In the genomic region with DNA sequence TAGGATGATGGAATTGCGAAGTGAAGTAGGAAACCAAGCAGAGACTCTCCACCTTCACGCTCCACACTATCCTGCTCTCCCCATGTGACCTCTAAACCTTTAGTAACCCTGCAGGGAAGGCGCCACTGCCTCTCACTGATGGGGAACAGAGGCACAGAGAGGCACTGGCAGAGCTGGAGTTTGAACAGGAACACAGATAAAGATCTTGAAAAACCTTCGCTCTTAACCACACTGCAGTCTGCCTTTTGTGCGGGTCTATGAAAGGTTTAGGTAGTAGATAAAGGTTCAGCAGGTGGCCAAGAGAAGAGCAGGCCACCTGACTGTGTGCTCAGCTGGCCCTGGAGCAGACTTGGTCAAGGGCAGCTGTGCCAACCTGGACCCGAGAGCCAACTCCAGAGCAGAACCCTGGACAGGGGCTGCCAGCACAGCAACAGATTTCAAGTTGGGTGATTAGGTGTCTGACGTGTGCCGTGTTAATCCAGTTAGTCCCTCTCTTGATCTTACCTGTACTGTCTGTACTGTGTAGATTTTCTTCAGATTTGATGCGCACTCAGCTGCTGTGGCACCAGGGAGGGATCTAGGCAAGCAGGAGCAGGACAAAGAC, we compare ENCODE assay signal across 2 cellular contexts.
A peak's percentile ranks its signal among the peaks of the same experiment; 100 is the strongest.
TF ChIP-seq lines count a peak whose summit lies in the region.

No MANE protein-coding gene starts in this region.

TF ChIP-seq in SK-N-SH, 30 proteins besides CTCF, POLR2A, EP300 and RAD21:
- TF ChIP-seq RFX5 (IDR thresholded peaks at IDR 0.05; ENCODE audit: low read length) (no peak), TAF1 (IDR thresholded peaks at IDR 0.05; ENCODE audit: borderline replicate concordance, low read depth, low read length) (no peak), MEF2A (IDR thresholded peaks at IDR 0.05; ENCODE audit: borderline replicate concordance, low read depth) (no peak), CHD2 (IDR thresholded peaks at IDR 0.05; ENCODE audit: low read length, partially characterized antibody) (no peak), POLR2AphosphoS5 (IDR thresholded peaks at IDR 0.05; ENCODE audit: low read depth, low read length) (no peak)
- TF ChIP-seq, protein P1, sequence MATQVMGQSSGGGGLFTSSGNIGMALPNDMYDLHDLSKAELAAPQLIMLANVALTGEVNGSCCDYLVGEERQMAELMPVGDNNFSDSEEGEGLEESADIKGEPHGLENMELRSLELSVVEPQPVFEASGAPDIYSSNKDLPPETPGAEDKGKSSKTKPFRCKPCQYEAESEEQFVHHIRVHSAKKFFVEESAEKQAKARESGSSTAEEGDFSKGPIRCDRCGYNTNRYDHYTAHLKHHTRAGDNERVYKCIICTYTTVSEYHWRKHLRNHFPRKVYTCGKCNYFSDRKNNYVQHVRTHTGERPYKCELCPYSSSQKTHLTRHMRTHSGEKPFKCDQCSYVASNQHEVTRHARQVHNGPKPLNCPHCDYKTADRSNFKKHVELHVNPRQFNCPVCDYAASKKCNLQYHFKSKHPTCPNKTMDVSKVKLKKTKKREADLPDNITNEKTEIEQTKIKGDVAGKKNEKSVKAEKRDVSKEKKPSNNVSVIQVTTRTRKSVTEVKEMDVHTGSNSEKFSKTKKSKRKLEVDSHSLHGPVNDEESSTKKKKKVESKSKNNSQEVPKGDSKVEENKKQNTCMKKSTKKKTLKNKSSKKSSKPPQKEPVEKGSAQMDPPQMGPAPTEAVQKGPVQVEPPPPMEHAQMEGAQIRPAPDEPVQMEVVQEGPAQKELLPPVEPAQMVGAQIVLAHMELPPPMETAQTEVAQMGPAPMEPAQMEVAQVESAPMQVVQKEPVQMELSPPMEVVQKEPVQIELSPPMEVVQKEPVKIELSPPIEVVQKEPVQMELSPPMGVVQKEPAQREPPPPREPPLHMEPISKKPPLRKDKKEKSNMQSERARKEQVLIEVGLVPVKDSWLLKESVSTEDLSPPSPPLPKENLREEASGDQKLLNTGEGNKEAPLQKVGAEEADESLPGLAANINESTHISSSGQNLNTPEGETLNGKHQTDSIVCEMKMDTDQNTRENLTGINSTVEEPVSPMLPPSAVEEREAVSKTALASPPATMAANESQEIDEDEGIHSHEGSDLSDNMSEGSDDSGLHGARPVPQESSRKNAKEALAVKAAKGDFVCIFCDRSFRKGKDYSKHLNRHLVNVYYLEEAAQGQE (IDR thresholded peaks at IDR 0.05; ENCODE audit: low read depth, low read length) = peak; percentile 85
- TF ChIP-seq, protein P2, sequence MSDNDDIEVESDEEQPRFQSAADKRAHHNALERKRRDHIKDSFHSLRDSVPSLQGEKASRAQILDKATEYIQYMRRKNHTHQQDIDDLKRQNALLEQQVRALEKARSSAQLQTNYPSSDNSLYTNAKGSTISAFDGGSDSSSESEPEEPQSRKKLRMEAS (IDR thresholded peaks at IDR 0.05; ENCODE audit: low read depth) = no peak

TF ChIP-seq in SK-N-SH treated with all-trans-retinoic acid at 6 μM for 48 hours, 23 proteins besides CTCF, POLR2A, EP300 and RAD21:
- no peak for TF ChIP-seq ZC3H10 (CRISPR knock-in tag; IDR thresholded peaks at IDR 0.05)
- no peak for TF ChIP-seq ZNF8 (CRISPR knock-in tag; IDR thresholded peaks at IDR 0.05)
- TF ChIP-seq TSHZ2 (CRISPR knock-in tag; IDR thresholded peaks at IDR 0.05) = no peak
- no peak for TF ChIP-seq TOX (CRISPR knock-in tag; IDR thresholded peaks at IDR 0.05; ENCODE audit: borderline replicate concordance)
- TF ChIP-seq, protein P3, sequence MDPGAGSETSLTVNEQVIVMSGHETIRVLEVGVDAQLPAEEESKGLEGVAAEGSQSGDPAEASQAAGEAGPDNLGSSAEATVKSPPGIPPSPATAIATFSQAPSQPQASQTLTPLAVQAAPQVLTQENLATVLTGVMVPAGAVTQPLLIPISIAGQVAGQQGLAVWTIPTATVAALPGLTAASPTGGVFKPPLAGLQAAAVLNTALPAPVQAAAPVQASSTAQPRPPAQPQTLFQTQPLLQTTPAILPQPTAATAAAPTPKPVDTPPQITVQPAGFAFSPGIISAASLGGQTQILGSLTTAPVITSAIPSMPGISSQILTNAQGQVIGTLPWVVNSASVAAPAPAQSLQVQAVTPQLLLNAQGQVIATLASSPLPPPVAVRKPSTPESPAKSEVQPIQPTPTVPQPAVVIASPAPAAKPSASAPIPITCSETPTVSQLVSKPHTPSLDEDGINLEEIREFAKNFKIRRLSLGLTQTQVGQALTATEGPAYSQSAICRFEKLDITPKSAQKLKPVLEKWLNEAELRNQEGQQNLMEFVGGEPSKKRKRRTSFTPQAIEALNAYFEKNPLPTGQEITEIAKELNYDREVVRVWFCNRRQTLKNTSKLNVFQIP (CRISPR knock-in tag; IDR thresholded peaks at IDR 0.05; ENCODE audit: borderline replicate concordance, low read depth) = no peak
- TF ChIP-seq, protein P4, sequence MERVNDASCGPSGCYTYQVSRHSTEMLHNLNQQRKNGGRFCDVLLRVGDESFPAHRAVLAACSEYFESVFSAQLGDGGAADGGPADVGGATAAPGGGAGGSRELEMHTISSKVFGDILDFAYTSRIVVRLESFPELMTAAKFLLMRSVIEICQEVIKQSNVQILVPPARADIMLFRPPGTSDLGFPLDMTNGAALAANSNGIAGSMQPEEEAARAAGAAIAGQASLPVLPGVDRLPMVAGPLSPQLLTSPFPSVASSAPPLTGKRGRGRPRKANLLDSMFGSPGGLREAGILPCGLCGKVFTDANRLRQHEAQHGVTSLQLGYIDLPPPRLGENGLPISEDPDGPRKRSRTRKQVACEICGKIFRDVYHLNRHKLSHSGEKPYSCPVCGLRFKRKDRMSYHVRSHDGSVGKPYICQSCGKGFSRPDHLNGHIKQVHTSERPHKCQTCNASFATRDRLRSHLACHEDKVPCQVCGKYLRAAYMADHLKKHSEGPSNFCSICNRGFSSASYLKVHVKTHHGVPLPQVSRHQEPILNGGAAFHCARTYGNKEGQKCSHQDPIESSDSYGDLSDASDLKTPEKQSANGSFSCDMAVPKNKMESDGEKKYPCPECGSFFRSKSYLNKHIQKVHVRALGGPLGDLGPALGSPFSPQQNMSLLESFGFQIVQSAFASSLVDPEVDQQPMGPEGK (CRISPR knock-in tag; IDR thresholded peaks at IDR 0.05; ENCODE audit: borderline replicate concordance) = no peak
- no peak for TF ChIP-seq ARNTL (CRISPR knock-in tag; IDR thresholded peaks at IDR 0.05; ENCODE audit: borderline replicate concordance, low read depth)
- TF ChIP-seq PPARA (CRISPR knock-in tag; IDR thresholded peaks at IDR 0.05; ENCODE audit: borderline replicate concordance) = no peak
- TF ChIP-seq CSRNP3 (CRISPR knock-in tag; IDR thresholded peaks at IDR 0.05) = no peak
- no peak for TF ChIP-seq ZNF565 (CRISPR knock-in tag; conservative IDR thresholded peaks at IDR 0.05; ENCODE audit: low read depth)
- TF ChIP-seq ISL1 (CRISPR knock-in tag; IDR thresholded peaks at IDR 0.05) = no peak
- TF ChIP-seq RARB (CRISPR knock-in tag; IDR thresholded peaks at IDR 0.05) = no peak
- TF ChIP-seq ZFP30 (CRISPR knock-in tag; IDR thresholded peaks at IDR 0.05) = no peak
- no peak for TF ChIP-seq ZFP3 (CRISPR knock-in tag; IDR thresholded peaks at IDR 0.05)
- no peak for TF ChIP-seq GLIS3 (CRISPR knock-in tag; IDR thresholded peaks at IDR 0.05)
- TF ChIP-seq, protein P5, sequence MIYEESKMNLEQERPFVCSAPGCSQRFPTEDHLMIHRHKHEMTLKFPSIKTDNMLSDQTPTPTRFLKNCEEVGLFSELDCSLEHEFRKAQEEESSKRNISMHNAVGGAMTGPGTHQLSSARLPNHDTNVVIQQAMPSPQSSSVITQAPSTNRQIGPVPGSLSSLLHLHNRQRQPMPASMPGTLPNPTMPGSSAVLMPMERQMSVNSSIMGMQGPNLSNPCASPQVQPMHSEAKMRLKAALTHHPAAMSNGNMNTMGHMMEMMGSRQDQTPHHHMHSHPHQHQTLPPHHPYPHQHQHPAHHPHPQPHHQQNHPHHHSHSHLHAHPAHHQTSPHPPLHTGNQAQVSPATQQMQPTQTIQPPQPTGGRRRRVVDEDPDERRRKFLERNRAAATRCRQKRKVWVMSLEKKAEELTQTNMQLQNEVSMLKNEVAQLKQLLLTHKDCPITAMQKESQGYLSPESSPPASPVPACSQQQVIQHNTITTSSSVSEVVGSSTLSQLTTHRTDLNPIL (CRISPR knock-in tag; IDR thresholded peaks at IDR 0.05; ENCODE audit: low read depth) = no peak
- TF ChIP-seq ZNF70 (CRISPR knock-in tag; IDR thresholded peaks at IDR 0.05) = no peak
- no peak for TF ChIP-seq SNAI2 (CRISPR knock-in tag; IDR thresholded peaks at IDR 0.05)
- TF ChIP-seq TCF4 (CRISPR knock-in tag; IDR thresholded peaks at IDR 0.05; ENCODE audit: borderline replicate concordance) = no peak
- no peak for TF ChIP-seq OSR1 (CRISPR knock-in tag; IDR thresholded peaks at IDR 0.05)
